Comparison of ENCODE assay signal across 11 cellular contexts in genomic region chr6:121522771-121523386, GRCh38.
DNase-seq lines count a peak whose midpoint lies in the region; ATAC-seq and TF ChIP-seq lines count a peak whose summit lies in the region.
"Had no signal": no experiment of that assay in that cellular context is flagged by ENCODE, and none has a peak within 500 bp of the region (broad histone marks: within the 10 kb centered on the region; RNA-seq: fewer than 3 reads in every experiment).

No MANE protein-coding gene starts in this region.

- BruUV-seq in IMR-90 (replicated peaks; lab: Mats Ljungman, UMichigan), result no TSS peak

- H3K4me1 ChIP-seq in IMR-90 (ENCODE audit: control insufficient read depth, insufficient read depth, low read length), result peaks cover 18% of the 10 kb centered on the region
- no peaks in the 10 kb centered on the region for H3K4me1 ChIP-seq in transverse colon
- H3K4me1 ChIP-seq: testis had no signal

- no peaks in the 10 kb centered on the region for H3K36me3 Mint-ChIP-seq in mesothelial cell of epicardium

- peak overlapping the region; percentile 98 for H2BK5ac ChIP-seq in IMR-90 (ENCODE audit: low read depth, low read length, poor library complexity, severe bottlenecking)

- H2BK15ac ChIP-seq in IMR-90 (ENCODE audit: low read depth, low read length), result peak overlapping the region; percentile 94

- peak overlapping the region; percentile 98 for H2BK20ac ChIP-seq in IMR-90 (ENCODE audit: low read depth, low read length)

- dilution Hi-C loops in IMR-90 (cut with HindIII; ENCODE audit: low sequenced_read_pairs, unreplicated experiment), result no loop called here

- H3K4me3 ChIP-seq in IMR-90 (ENCODE audit: insufficient read depth, low read depth, low read length), result peak overlapping the region; percentile 29; the same call in 1 of the 2 replicates
- no peak overlapping the region for H3K4me3 ChIP-seq in choroid plexus epithelial cell (ENCODE audit: low read depth, low read length)
- H3K4me3 ChIP-seq in transverse colon, result no peak overlapping the region
- H3K4me3 ChIP-seq: SK-N-MC, testis had no signal

- H3K4ac ChIP-seq in IMR-90 (ENCODE audit: low read depth, low read length), result peak overlapping the region; percentile 92

- intact Hi-C loops in IMR-90 (cut with micrococcal nuclease), result loop anchor here (5.0 kb wide), 3 partner anchors 169 to 324 kb away; no protein-coding TSS in a partner anchor
- intact Hi-C loops in transverse colon (cut with DNase I; ENCODE audit: low total_unique reads), result no loop called here

- TF ChIP-seq POLR2A in IMR-90 (IDR thresholded peaks at IDR 0.05; ENCODE audit: low read depth, low read length), result no peak
- no peak for TF ChIP-seq POLR2A in transverse colon (IDR thresholded peaks at IDR 0.05)

- peak overlapping the region; percentile 88 for H2AK5ac ChIP-seq in IMR-90 (ENCODE audit: low read depth, low read length)

- WGBS in IMR-90 (ENCODE audit: extremely low coverage in 2 of 2, insufficient read length in 1 of 2), 2 experiments, result no CpG with 5 or more reads among the region's 3 CpGs
- WGBS in transverse colon (ENCODE audit: low coverage in 1 of 2), 2 donors, result 63 to 69% methylated on average over 3 of the region's 3 CpGs

- no peaks in the 10 kb centered on the region for H4K20me1 ChIP-seq in IMR-90 (ENCODE audit: insufficient read depth, low read length)

- no peak overlapping the region for H3K4me3 Mint-ChIP-seq in mesothelial cell of epicardium
- H3K4me3 Mint-ChIP-seq: nephron had no signal

- peak; percentile 21; the same call in 1 of the 2 replicates for ATAC-seq in IMR-90 (ENCODE audit: low read depth)

- H2AK9ac ChIP-seq in IMR-90 (replicated peaks; ENCODE audit: low read depth, low read length, poor library complexity), result no peak overlapping the region

- H3K4me1 Mint-ChIP-seq in mesothelial cell of epicardium, result peaks cover 29% of the 10 kb centered on the region
- H3K4me1 Mint-ChIP-seq: nephron had no signal

- in situ Hi-C loops in IMR-90 (cut with MboI; ENCODE audit: low sequenced_read_pairs) (no loop called here), transverse colon (cut with MboI; ENCODE audit: low pct_ligation_motif_present in 1 of 4, low pct_unique_long_range_greater_than_20kb in 1 of 4, low sequenced_read_pairs in 3 of 4) (no loop called here)

- no peaks in the 10 kb centered on the region for H3K9me3 Mint-ChIP-seq in mesothelial cell of epicardium
- H3K9me3 Mint-ChIP-seq: nephron had no signal

- H3K27me3 ChIP-seq in IMR-90 (ENCODE audit: control insufficient read depth, insufficient read depth, low read length), result no peaks in the 10 kb centered on the region
- no peaks in the 10 kb centered on the region for H3K27me3 ChIP-seq in transverse colon
- H3K27me3 ChIP-seq: testis had no signal

- H3K9me1 ChIP-seq in IMR-90 (ENCODE audit: insufficient read depth, low read length), result peaks cover 9% of the 10 kb centered on the region

- no peaks in the 10 kb centered on the region for H3K27me3 Mint-ChIP-seq in mesothelial cell of epicardium (ENCODE audit: low read depth)

- H3K23ac ChIP-seq in IMR-90 (ENCODE audit: low read depth, low read length), result peak overlapping the region; percentile 93

- TF ChIP-seq RAD21 in IMR-90 (IDR thresholded peaks at IDR 0.05; ENCODE audit: low read length), result no peak

- H3K27ac ChIP-seq in IMR-90 (ENCODE audit: insufficient read depth, low read length) (peak overlapping the region; percentile 100), transverse colon (peak overlapping the region; percentile 18 to 55 (median 38))
- H3K27ac ChIP-seq: SK-N-MC had no signal

- peak overlapping the region; percentile 87 to 95 for H4K8ac ChIP-seq in IMR-90 (ENCODE audit: low read depth in 2 of 2, low read length in 2 of 2)

- peak overlapping the region; percentile 55 for H3K56ac ChIP-seq in IMR-90 (ENCODE audit: extremely low read depth, insufficient read depth, low read length)

- TF ChIP-seq EP300 in transverse colon (IDR thresholded peaks at IDR 0.05; ENCODE audit: low read depth), result no peak

- H3K9ac ChIP-seq in IMR-90 (ENCODE audit: low read depth, low read length), result peak overlapping the region; percentile 76

- CTCF ChIA-PET in IMR-90 (lab: Yijun Ruan, JAX), result interaction anchor here (0.7 to 3.8 kb wide), 3 partner anchors 9 to 21 kb away, joined by 3 to 15 read pairs (median 4); no protein-coding TSS in a partner anchor

- peak overlapping the region; percentile 74 for H2AFZ ChIP-seq in IMR-90 (replicated peaks; ENCODE audit: low read length, poor library complexity)

- TF ChIP-seq CTCF in IMR-90 (conservative IDR thresholded peaks at IDR 0.05; ENCODE audit: low read depth, low read length) (no peak), choroid plexus epithelial cell (conservative IDR thresholded peaks at IDR 0.05; ENCODE audit: low read depth, low read length) (no peak), mesothelial cell of epicardium (IDR thresholded peaks at IDR 0.05; ENCODE audit: unreplicated experiment) (no peak), transverse colon (IDR thresholded peaks at IDR 0.05) (no peak)

- H3K18ac ChIP-seq in IMR-90 (ENCODE audit: low read depth, low read length), result peak overlapping the region; percentile 100

- peak overlapping the region; percentile 90 for H4K91ac ChIP-seq in IMR-90 (ENCODE audit: insufficient read depth, low read depth, low read length)

- POLR2A ChIA-PET in IMR-90 (lab: Charles Lee; ENCODE audit: unreplicated experiment), result interaction anchor here (0.6 to 0.7 kb wide), 3 partner anchors 58 to 124 kb away, joined by 3 to 4 read pairs (median 3); no protein-coding TSS in a partner anchor

- peak overlapping the region; percentile 99 for H4K5ac ChIP-seq in IMR-90 (ENCODE audit: low read depth, low read length)

- H3K14ac ChIP-seq in IMR-90 (replicated peaks; ENCODE audit: low read depth, low read length), result peak overlapping the region; percentile 95

- H3K4me2 ChIP-seq in IMR-90 (ENCODE audit: low read depth, low read length), result peak overlapping the region; percentile 77

- peak overlapping the region; percentile 96 for H2BK120ac ChIP-seq in IMR-90 (ENCODE audit: low read depth, low read length)

- H3K36me3 ChIP-seq in IMR-90 (ENCODE audit: control insufficient read depth, insufficient read depth, low read length), result no peaks in the 10 kb centered on the region
- H3K36me3 ChIP-seq in transverse colon, result no peaks in the 10 kb centered on the region

- H3K27ac Mint-ChIP-seq in mesothelial cell of epicardium, result peak overlapping the region; percentile 28
- H3K27ac Mint-ChIP-seq: nephron had no signal

- H3K79me1 ChIP-seq in IMR-90 (ENCODE audit: low read depth in 1 of 2, low read length in 2 of 2), result peaks cover 0 to 6% of the 10 kb centered on the region in 2 experiments; a peak in 1 of 4 replicates

- DNase-seq in IMR-90 (peak; percentile 35), choroid plexus epithelial cell (ENCODE audit: low read depth) (peak; percentile 62), mesothelial cell of epicardium (ENCODE audit: low spot score in 2 of 2, unreplicated experiment in 2 of 2) (no peak), transverse colon (no peak), amygdala (lab: John Stamatoyannopoulos, UW) (no peak), kidney glomerular epithelial cell (lab: John Stamatoyannopoulos, UW) (no peak)
- DNase-seq in effector CD8-positive, alpha-beta T cell (lab: John Stamatoyannopoulos, UW), result no peak
- DNase-seq: NCI-H510A treated with DMSO at 0.1 percent for 48 hours, testis had no signal

- H3K9me3 ChIP-seq in IMR-90 (ENCODE audit: control insufficient read depth, insufficient read depth, low read length) (no peaks in the 10 kb centered on the region), transverse colon (no peaks in the 10 kb centered on the region)
- H3K9me3 ChIP-seq: testis had no signal

TF ChIP-seq in IMR-90, 13 proteins besides CTCF, POLR2A, EP300 and RAD21:
- no peak for TF ChIP-seq CHD1 (IDR thresholded peaks at IDR 0.05; ENCODE audit: low read depth, low read length)
- no peak for TF ChIP-seq FOS (IDR thresholded peaks at IDR 0.05; ENCODE audit: low read depth, low read length)
- TF ChIP-seq RCOR1 (IDR thresholded peaks at IDR 0.05; ENCODE audit: insufficient replicate concordance, low read length), result no peak
- no peak for TF ChIP-seq USF2 (IDR thresholded peaks at IDR 0.05; ENCODE audit: low read depth, low read length)
- no peak for TF ChIP-seq RFX5 (IDR thresholded peaks at IDR 0.05; ENCODE audit: low read depth, low read length)
- TF ChIP-seq NFE2L2 (IDR thresholded peaks at IDR 0.05; ENCODE audit: low read depth, low read length), result no peak
- TF ChIP-seq MAZ (IDR thresholded peaks at IDR 0.05; ENCODE audit: borderline replicate concordance, low read depth, low read length), result no peak
- no peak for TF ChIP-seq SMC3 (IDR thresholded peaks at IDR 0.05; ENCODE audit: low read depth, low read length)
- no peak for TF ChIP-seq ELK1 (IDR thresholded peaks at IDR 0.05; ENCODE audit: borderline replicate concordance, low read depth, low read length)
- no peak for TF ChIP-seq CEBPB (IDR thresholded peaks at IDR 0.05; ENCODE audit: low read depth, low read length)
- no peak for TF ChIP-seq MXI1 (IDR thresholded peaks at IDR 0.05; ENCODE audit: borderline replicate concordance, low read depth, low read length)

Comparison
In these comparisons a context has a peak if more than half of its experiments do, and no peak if none do; other contexts are left out.
1. DNase-seq: peak in IMR-90 (single experiment) and choroid plexus epithelial cell (single experiment); none in mesothelial cell of epicardium (0 of 2), transverse colon (single experiment), effector CD8-positive, alpha-beta T cell (single experiment), amygdala (0 of 56) and kidney glomerular epithelial cell (single experiment).